In the genomic region with DNA sequence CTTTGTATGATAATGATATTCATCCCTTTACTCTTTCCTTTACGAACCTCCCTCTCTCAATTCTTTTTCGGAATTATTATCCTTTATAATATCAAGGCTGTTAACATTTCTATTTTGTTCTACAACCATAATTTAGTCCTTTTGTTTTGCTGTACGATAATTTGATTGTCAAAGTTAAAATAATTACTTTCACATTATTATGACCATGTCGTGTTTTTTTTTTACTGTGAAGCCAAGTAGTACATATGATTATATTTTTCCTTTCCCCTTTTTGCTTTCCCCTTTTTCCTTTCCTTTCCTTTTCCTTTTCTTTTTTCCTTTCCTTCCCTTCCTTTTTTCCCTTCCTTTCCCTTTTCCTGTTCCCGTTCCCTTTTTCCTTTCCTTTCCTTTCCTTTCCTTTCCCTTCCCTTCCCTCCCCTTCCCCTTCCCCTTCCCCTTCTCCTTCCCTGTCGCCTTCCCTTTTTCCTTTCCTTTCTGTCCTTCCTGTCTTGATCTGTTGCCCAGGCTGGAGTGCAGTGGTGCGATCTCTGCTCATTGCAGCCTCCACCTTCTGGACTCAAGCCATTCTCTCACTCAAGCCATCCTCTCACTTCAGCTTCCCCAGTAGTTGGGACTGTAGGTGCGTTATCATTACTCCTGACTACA, we compare ENCODE assay signal across 31 cellular contexts. TPM values are rescaled to one million over a fixed set of nuclear protein-coding genes. Genes with fewer than 3 reads are reported as not detected.
DNase-seq lines count a peak whose midpoint lies in the region; ATAC-seq, FAIRE-seq and TF ChIP-seq lines count a peak whose summit lies in the region.
"Had no signal": no experiment of that assay in that cellular context is flagged by ENCODE, and none has a peak within 500 bp of the region (broad histone marks: within the 10 kb centered on the region; RNA-seq: fewer than 3 reads in every experiment).

No MANE protein-coding gene starts in this region.

- no peaks in the 10 kb centered on the region for H3K4me1 ChIP-seq in astrocyte (ENCODE audit: insufficient read depth, low read length)
- peaks cover 0 to 6% of the 10 kb centered on the region in 2 donors for H3K4me1 ChIP-seq in thyroid gland

- ATAC-seq in left ventricle myocardium superior = no peak
- ATAC-seq: CD8-positive, alpha-beta T cell had no signal

- no peak for TF ChIP-seq POLR2A in thyroid gland (IDR thresholded peaks at IDR 0.05)

- TF ChIP-seq CTCF in astrocyte (IDR thresholded peaks at IDR 0.05; ENCODE audit: insufficient read depth, low read depth, low read length) = no peak
- no peak for TF ChIP-seq CTCF in endothelial cell (IDR thresholded peaks at IDR 0.05; ENCODE audit: unreplicated experiment)
- TF ChIP-seq CTCF in thyroid gland (IDR thresholded peaks at IDR 0.05) = no peak

- peaks cover 9% of the 10 kb centered on the region for H3K36me3 Mint-ChIP-seq in activated naive CD8-positive, alpha-beta T cell
- H3K36me3 Mint-ChIP-seq in activated naive CD8-positive, alpha-beta T cell treated with anti-CD3 and anti-CD28 coated beads for 36 hours = peaks cover 25% of the 10 kb centered on the region
- H3K36me3 Mint-ChIP-seq in astrocyte (ENCODE audit: low read depth, unreplicated experiment) = peaks cover 4% of the 10 kb centered on the region
- no peaks in the 10 kb centered on the region for H3K36me3 Mint-ChIP-seq in endothelial cell (ENCODE audit: low read depth, unreplicated experiment)

- no peak for DNase-seq in activated naive CD8-positive, alpha-beta T cell treated with anti-CD3 and anti-CD28 coated beads for 36 hours
- DNase-seq in astrocyte (ENCODE audit: low read depth) = no peak
- no peak for DNase-seq in endothelial cell (ENCODE audit: low spot score)
- peak; percentile 5 to 8 for DNase-seq in thyroid gland
- no peak for DNase-seq in DMS153 treated with DMSO at 0.1 percent for 48 hours (lab: John Stamatoyannopoulos, UW; ENCODE audit: unreplicated experiment)
- no peak for DNase-seq in left ventricle myocardium superior
- no peak for DNase-seq in SIG-M5 treated with dmso at 0.1 percent for 504 hours (lab: John Stamatoyannopoulos, UW; ENCODE audit: unreplicated experiment)
- DNase-seq: Caco-2; CD8-positive, alpha-beta T cell; DMS 273 treated with DMSO at 0.1 percent for 48 hours; DMS79 treated with DMSO at 0.1 percent for 48 hours; H7; HFFc6; IMR-90; NCI-H1048; NCI-H1417; NCI-H1694 treated with DMSO at 0.1 percent for 48 hours; NCI-H2081; NCI-H226; NCI-H510A; NCI-H69; Peyer's patch; SIG-M5; SK-N-SH had no signal

- peak overlapping the region; percentile 42 for H3K27ac Mint-ChIP-seq in activated naive CD8-positive, alpha-beta T cell
- H3K27ac Mint-ChIP-seq in activated naive CD8-positive, alpha-beta T cell treated with anti-CD3 and anti-CD28 coated beads for 36 hours = no peak overlapping the region
- H3K27ac Mint-ChIP-seq in astrocyte (ENCODE audit: unreplicated experiment) (no peak overlapping the region), endothelial cell (ENCODE audit: unreplicated experiment) (peak overlapping the region; percentile 44)
- H3K27ac Mint-ChIP-seq: B cell; CD8-positive, alpha-beta T cell; HFFc6 had no signal

- peaks cover 80% of the 10 kb centered on the region for H3K4me1 Mint-ChIP-seq in activated naive CD8-positive, alpha-beta T cell (ENCODE audit: low read depth)
- H3K4me1 Mint-ChIP-seq in activated naive CD8-positive, alpha-beta T cell treated with anti-CD3 and anti-CD28 coated beads for 36 hours = peaks cover 55% of the 10 kb centered on the region
- H3K4me1 Mint-ChIP-seq in astrocyte (ENCODE audit: low read depth, unreplicated experiment) = peaks cover 36% of the 10 kb centered on the region
- H3K4me1 Mint-ChIP-seq in endothelial cell (ENCODE audit: unreplicated experiment) = peaks cover 22% of the 10 kb centered on the region

- H3K27ac ChIP-seq in astrocyte (ENCODE audit: low read depth, low read length) = no peak overlapping the region
- H3K27ac ChIP-seq in thyroid gland = no peak overlapping the region
- H3K27ac ChIP-seq: 22Rv1, C4-2B, KMS-11, Peyer's patch had no signal

- FAIRE-seq in astrocyte (lab: Jason Lieb, UNC) = peak; percentile 81
- FAIRE-seq: GM18507, HTR-8/SVneo had no signal

- H3K27me3 Mint-ChIP-seq in activated naive CD8-positive, alpha-beta T cell = no peaks in the 10 kb centered on the region
- H3K27me3 Mint-ChIP-seq in activated naive CD8-positive, alpha-beta T cell treated with anti-CD3 and anti-CD28 coated beads for 36 hours = no peaks in the 10 kb centered on the region
- no peaks in the 10 kb centered on the region for H3K27me3 Mint-ChIP-seq in astrocyte (ENCODE audit: low read depth, unreplicated experiment)
- H3K27me3 Mint-ChIP-seq in endothelial cell (ENCODE audit: unreplicated experiment) = peaks cover 2% of the 10 kb centered on the region
- H3K27me3 Mint-ChIP-seq: B cell had no signal

- no peak overlapping the region for H3K4me3 ChIP-seq in astrocyte (ENCODE audit: insufficient read depth, low read depth, low read length)
- no peak overlapping the region for H3K4me3 ChIP-seq in thyroid gland (replicated peaks in 1 of 3)
- H3K4me3 ChIP-seq: Peyer's patch had no signal

- 83 to 86% methylated on average over 8 of the region's 8 CpGs for WGBS in thyroid gland, 2 donors

- no peaks in the 10 kb centered on the region for H3K9me3 Mint-ChIP-seq in activated naive CD8-positive, alpha-beta T cell (ENCODE audit: low read depth)
- peaks cover 5% of the 10 kb centered on the region for H3K9me3 Mint-ChIP-seq in activated naive CD8-positive, alpha-beta T cell treated with anti-CD3 and anti-CD28 coated beads for 36 hours
- peaks cover 3% of the 10 kb centered on the region for H3K9me3 Mint-ChIP-seq in astrocyte (ENCODE audit: unreplicated experiment)
- H3K9me3 Mint-ChIP-seq in endothelial cell (ENCODE audit: unreplicated experiment) = no peaks in the 10 kb centered on the region
- H3K9me3 Mint-ChIP-seq: CD8-positive, alpha-beta T cell; HFFc6 had no signal

- no peak overlapping the region for H3K9ac ChIP-seq in astrocyte (ENCODE audit: low read length)
- H3K9ac ChIP-seq: KMS-11, SK-N-SH had no signal

- no peak overlapping the region for H2AFZ ChIP-seq in astrocyte (ENCODE audit: low read depth, low read length)

- no peak overlapping the region for H3K4me2 ChIP-seq in astrocyte (ENCODE audit: low read length)
- H3K4me2 ChIP-seq: KMS-11, SK-N-SH had no signal

- H4K20me1 ChIP-seq in astrocyte (ENCODE audit: insufficient read depth, low read length) = peaks cover 96% of the 10 kb centered on the region

- H3K9me3 ChIP-seq in astrocyte (ENCODE audit: insufficient read depth, low read depth, low read length) = no peaks in the 10 kb centered on the region
- no peaks in the 10 kb centered on the region for H3K9me3 ChIP-seq in thyroid gland
- H3K9me3 ChIP-seq: Peyer's patch, SK-N-SH had no signal

- no peak overlapping the region for H3K4me3 Mint-ChIP-seq in activated naive CD8-positive, alpha-beta T cell
- H3K4me3 Mint-ChIP-seq in activated naive CD8-positive, alpha-beta T cell treated with anti-CD3 and anti-CD28 coated beads for 36 hours = no peak overlapping the region
- no peak overlapping the region for H3K4me3 Mint-ChIP-seq in astrocyte (ENCODE audit: unreplicated experiment)
- H3K4me3 Mint-ChIP-seq in endothelial cell (ENCODE audit: unreplicated experiment) = no peak overlapping the region
- H3K4me3 Mint-ChIP-seq: B cell; CD8-positive, alpha-beta T cell; HFFc6 had no signal

- peaks cover 100% of the 10 kb centered on the region for H3K79me2 ChIP-seq in astrocyte (ENCODE audit: insufficient read depth, low read length)

- intact Hi-C loops in thyroid gland (cut with DNase I) = no loop called here
- intact Hi-C loops in left ventricle myocardium superior (cut with micrococcal nuclease) = no loop called here

- H3K27me3 ChIP-seq in astrocyte (ENCODE audit: insufficient read depth, low read length) = no peaks in the 10 kb centered on the region
- no peaks in the 10 kb centered on the region for H3K27me3 ChIP-seq in thyroid gland
- H3K27me3 ChIP-seq: Peyer's patch had no signal

- H3K36me3 ChIP-seq in astrocyte (ENCODE audit: insufficient read depth, low read length) (no peaks in the 10 kb centered on the region), thyroid gland (no peaks in the 10 kb centered on the region)
- H3K36me3 ChIP-seq: Peyer's patch had no signal

RNA-seq across cellular contexts. Expression of gene CD2AP, which starts 19.5 kb away (rescaled TPM):
- total RNA-seq in activated naive CD8-positive, alpha-beta T cell treated with anti-CD3 and anti-CD28 coated beads for 36 hours = 10 to 100 TPM; 35.0 to 35.7 TPM
- 68.8 and 73.8 TPM in 2 replicates for total RNA-seq in astrocyte
- total RNA-seq in endothelial cell (ENCODE audit: unreplicated experiment) = 40.3 TPM
- total RNA-seq in thyroid gland = 10 to 100 TPM; 27.9 to 48.2 (median 33.0) TPM
- 10.1 TPM for total RNA-seq in left ventricle myocardium superior

Comparison
In these comparisons a context has a peak if more than half of its experiments do, and no peak if none do; other contexts are left out.
1. H3K27ac Mint-ChIP-seq: peak in activated naive CD8-positive, alpha-beta T cell (single experiment) and endothelial cell (single experiment); none in activated naive CD8-positive, alpha-beta T cell treated with anti-CD3 and anti-CD28 coated beads for 36 hours (single experiment) and astrocyte (single experiment).
2. DNase-seq: peak in thyroid gland (2 of 2); none in activated naive CD8-positive, alpha-beta T cell treated with anti-CD3 and anti-CD28 coated beads for 36 hours (single experiment), astrocyte (single experiment), endothelial cell (single experiment), DMS153 treated with DMSO at 0.1 percent for 48 hours (single experiment), left ventricle myocardium superior (single experiment) and SIG-M5 treated with dmso at 0.1 percent for 504 hours (single experiment).